ENCODE assay signal across 11 cellular contexts in genomic region chr5:57538341-57538955, GRCh38. TPM values are rescaled to one million over a fixed set of nuclear protein-coding genes. Genes with fewer than 3 reads are reported as not detected.
DNase-seq lines count a peak whose midpoint lies in the region; ATAC-seq and TF ChIP-seq lines count a peak whose summit lies in the region.
"Had no signal": no experiment of that assay in that cellular context is flagged by ENCODE, and none has a peak within 500 bp of the region (broad histone marks: within the 10 kb centered on the region; RNA-seq: fewer than 3 reads in every experiment).

No MANE protein-coding gene starts in this region.

- peak overlapping the region; percentile 89 for H2AFZ ChIP-seq in ACC112 (ENCODE audit: low read length, unreplicated experiment)

- peaks cover 1% of the 10 kb centered on the region for H3K27me3 Mint-ChIP-seq in HFFc6 (ENCODE audit: insufficient read depth)
- peaks cover 4% of the 10 kb centered on the region for H3K27me3 Mint-ChIP-seq in activated CD8-positive, alpha-beta T cell treated with anti-CD3 and anti-CD28 coated beads for 36 hours

- peaks cover 29% of the 10 kb centered on the region for H3K4me1 Mint-ChIP-seq in HFFc6 (ENCODE audit: low read depth)
- H3K4me1 Mint-ChIP-seq in activated CD8-positive, alpha-beta T cell treated with anti-CD3 and anti-CD28 coated beads for 36 hours (ENCODE audit: low read depth), result no peaks in the 10 kb centered on the region

- POLR2A ChIA-PET in activated CD8-positive, alpha-beta T cell treated with anti-CD3 and anti-CD28 coated beads for 36 hours (lab: Charles Lee), result no interaction called here

- H3K27ac ChIP-seq in ACC112 (ENCODE audit: low read depth, low read length), result peak overlapping the region; percentile 82
- peak overlapping the region; percentile 38 for H3K27ac ChIP-seq in angular gyrus (ENCODE audit: low read depth, low read length)
- H3K27ac ChIP-seq in stomach, result no peak overlapping the region
- H3K27ac ChIP-seq: C4-2B had no signal

- no peak for TF ChIP-seq CTCF in HFFc6 (IDR thresholded peaks at IDR 0.05)
- no peak for TF ChIP-seq CTCF in kidney epithelial cell (IDR thresholded peaks at IDR 0.05; ENCODE audit: insufficient read depth, low read length, poor library complexity, severe bottlenecking)
- TF ChIP-seq CTCF in activated CD8-positive, alpha-beta T cell treated with anti-CD3 and anti-CD28 coated beads for 36 hours (IDR thresholded peaks at IDR 0.05), result no peak
- no peak for TF ChIP-seq CTCF in stomach (IDR thresholded peaks at IDR 0.05)

- H3K36me3 Mint-ChIP-seq in HFFc6 (ENCODE audit: low read depth), result no peaks in the 10 kb centered on the region
- H3K36me3 Mint-ChIP-seq in activated CD8-positive, alpha-beta T cell treated with anti-CD3 and anti-CD28 coated beads for 36 hours (ENCODE audit: low read depth), result no peaks in the 10 kb centered on the region

- H3K4me3 ChIP-seq in ACC112 (ENCODE audit: low read depth, low read length) (peak overlapping the region; percentile 63), kidney epithelial cell (ENCODE audit: low read depth, low read length) (no peak overlapping the region), stomach (no peak overlapping the region)

- no peaks in the 10 kb centered on the region for H3K9me3 ChIP-seq in stomach

- WGBS in stomach, 5 donors, result 68 to 75% (median 69%) methylated on average over 7 of the region's 7 CpGs

- no peaks in the 10 kb centered on the region for H3K9me3 Mint-ChIP-seq in HFFc6
- no peaks in the 10 kb centered on the region for H3K9me3 Mint-ChIP-seq in activated CD8-positive, alpha-beta T cell treated with anti-CD3 and anti-CD28 coated beads for 36 hours

- CTCF ChIA-PET in activated CD8-positive, alpha-beta T cell treated with anti-CD3 and anti-CD28 coated beads for 36 hours (lab: Charles Lee), result no interaction called here

- peak overlapping the region; percentile 66 for H3K4me3 Mint-ChIP-seq in HFFc6
- H3K4me3 Mint-ChIP-seq in activated CD8-positive, alpha-beta T cell treated with anti-CD3 and anti-CD28 coated beads for 36 hours, result no peak overlapping the region

- H3K4me1 ChIP-seq in ACC112 (ENCODE audit: control insufficient read depth, insufficient read depth, low read length, unreplicated experiment), result peaks cover 20% of the 10 kb centered on the region
- H3K4me1 ChIP-seq in stomach, result no peaks in the 10 kb centered on the region

- no peaks in the 10 kb centered on the region for H3K27me3 ChIP-seq in ACC112 (ENCODE audit: insufficient read depth, low read length)
- no peaks in the 10 kb centered on the region for H3K27me3 ChIP-seq in kidney epithelial cell (ENCODE audit: control insufficient read depth, insufficient read depth, low read length)
- H3K27me3 ChIP-seq in stomach, result no peaks in the 10 kb centered on the region

- peak; percentile 55 for DNase-seq in HFFc6
- DNase-seq in kidney epithelial cell (ENCODE audit: low read depth), result peak; percentile 26
- no peak for DNase-seq in NCI-H345 treated with DMSO at 0.1 percent for 48 hours (lab: John Stamatoyannopoulos, UW; ENCODE audit: unreplicated experiment)
- no peak for DNase-seq in NCI-H1930 (lab: John Stamatoyannopoulos, UW)
- DNase-seq in activated CD8-positive, alpha-beta T cell treated with anti-CD3 and anti-CD28 coated beads for 36 hours, result no peak
- DNase-seq in stomach, result no peak
- DNase-seq: NCI-H2171 treated with DMSO at 0.1 percent for 48 hours had no signal

- no peak for TF ChIP-seq POLR2A in stomach (IDR thresholded peaks at IDR 0.05)

- H3K36me3 ChIP-seq in ACC112 (ENCODE audit: insufficient read depth, low read length) (no peaks in the 10 kb centered on the region), kidney epithelial cell (ENCODE audit: control insufficient read depth, insufficient read depth, low read length) (no peaks in the 10 kb centered on the region), stomach (no peaks in the 10 kb centered on the region)

- H3K27ac Mint-ChIP-seq in HFFc6, result peak overlapping the region; percentile 80
- H3K27ac Mint-ChIP-seq in activated CD8-positive, alpha-beta T cell treated with anti-CD3 and anti-CD28 coated beads for 36 hours, result no peak overlapping the region

- no peaks in the 10 kb centered on the region for H3K79me2 ChIP-seq in ACC112 (ENCODE audit: control insufficient read depth, insufficient read depth, low read length, unreplicated experiment)

- intact Hi-C loops in activated CD8-positive, alpha-beta T cell treated with anti-CD3 and anti-CD28 coated beads for 36 hours (cut with micrococcal nuclease), result no loop called here
- intact Hi-C loops in stomach (cut with DNase I; ENCODE audit: low total_unique reads), result no loop called here

- ATAC-seq in activated CD8-positive, alpha-beta T cell treated with anti-CD3 and anti-CD28 coated beads for 36 hours, result no peak

- TF ChIP-seq EP300 in stomach (IDR thresholded peaks at IDR 0.05), result no peak

RNA-seq across cellular contexts. Expression of gene ACTBL2, which starts 55.8 kb away (rescaled TPM):
- total RNA-seq in HFFc6 (2021; fragmentation: NEBNext Ultra II Directional; extraction: Animal tissue kit (Norgen Biotek cat#: 25700)), result not detected
- 1.3 and 1.5 TPM in 2 replicates for total RNA-seq in kidney epithelial cell
- not detected for total RNA-seq in activated CD8-positive, alpha-beta T cell treated with anti-CD3 and anti-CD28 coated beads for 36 hours
- total RNA-seq in stomach, result not detected
- under 1 TPM in 2 of 3 donors, not detected in 1; 0.05 to 0.19 TPM for polyA plus RNA-seq in stomach
- polyA plus RNA-seq: neural cell had no signal

Comparison
In these comparisons a context has a peak if more than half of its experiments do, and no peak if none do; other contexts are left out.
1. H3K27ac ChIP-seq: peak in ACC112 (single experiment) and angular gyrus (single experiment); none in stomach (0 of 5).
2. DNase-seq: peak in HFFc6 (single experiment) and kidney epithelial cell (single experiment); none in NCI-H345 treated with DMSO at 0.1 percent for 48 hours (single experiment), NCI-H1930 (0 of 2), activated CD8-positive, alpha-beta T cell treated with anti-CD3 and anti-CD28 coated beads for 36 hours (single experiment) and stomach (single experiment).